In genomic region chr5:107268241-107268640, GRCh38 we compare ENCODE assay signal across 27 cellular contexts.
"Had no signal": no experiment of that assay in that cellular context is flagged by ENCODE, and none has a peak within 500 bp of the region (broad histone marks: within the 10 kb centered on the region; RNA-seq: fewer than 3 reads in every experiment).

No MANE protein-coding gene starts in this region.

- H3K9me3 ChIP-seq: adrenal gland, esophagus muscularis mucosa, heart left ventricle, right lobe of liver, testis had no signal

- H3K4me1 ChIP-seq: adrenal gland, esophagus muscularis mucosa, parathyroid adenoma, right lobe of liver had no signal

- H3K4me3 ChIP-seq: adrenal gland, esophagus muscularis mucosa, heart left ventricle, right lobe of liver, skin epidermis, testis had no signal

- H3K27ac ChIP-seq: adrenal gland, brain microvascular endothelial cell, esophagus muscularis mucosa, heart left ventricle, parathyroid adenoma, right lobe of liver, skin epidermis, testis, WERI-Rb-1 had no signal

- H3K36me3 ChIP-seq: adrenal gland, brain microvascular endothelial cell, esophagus muscularis mucosa, heart left ventricle, right lobe of liver, WERI-Rb-1 had no signal

- DNase-seq: activated CD4-positive, alpha-beta T cell treated with anti-CD3 and anti-CD28 coated beads for 48 hours; activated CD4-positive, alpha-beta T cell treated with anti-CD3 and anti-CD28 coated beads, Interleukin-2, amount 50 U/mL, for 48 hours; activated CD8-positive, alpha-beta memory T cell treated with anti-CD3 and anti-CD28 coated beads for 24 hours; activated effector memory CD4-positive, alpha-beta T cell treated with anti-CD3 and anti-CD28 coated beads, Interleukin-2, amount 50 U/mL, for 16 hours; activated naive CD4-positive, alpha-beta T cell treated with anti-CD3 and anti-CD28 coated beads for 36 hours; activated naive CD8-positive, alpha-beta T cell treated with anti-CD3 and anti-CD28 coated beads for 36 hours; adrenal gland; aorta; brain microvascular endothelial cell; caudate nucleus; endodermal cell; heart left ventricle; hypothalamus; immature natural killer cell; naive thymus-derived CD4-positive, alpha-beta T cell; nucleus accumbens; right lobe of liver; stimulated activated CD4-positive, alpha-beta T cell treated with anti-CD3 and anti-CD28 coated beads, Interleukin-12 subunit alpha, Interleukin-12 subunit beta, amount 100 ng/mL, for 4 hours; stimulated activated CD4-positive, alpha-beta T cell treated with anti-CD3 and anti-CD28 coated beads, Interleukin-4, amount 100 ng/mL, for 1 hour; stimulated activated naive CD8-positive, alpha-beta T cell treated with anti-CD3 and anti-CD28 coated beads, Interleukin-15, Interleukin-2, amounts not matched to agents 100 U/mL and 50 U/mL, for 24 hours; testis; trophoblast cell; WERI-Rb-1 had no signal

- H3K27me3 ChIP-seq: adrenal gland, brain microvascular endothelial cell, esophagus muscularis mucosa, heart left ventricle, right lobe of liver, testis had no signal

- ATAC-seq: activated CD4-positive, CD25-positive, alpha-beta regulatory T cell treated with anti-CD3 and anti-CD28 coated beads, Interleukin-2, amount 50 U/mL, for 24 hours; heart left ventricle; naive thymus-derived CD4-positive, alpha-beta T cell; right lobe of liver; stimulated activated naive CD8-positive, alpha-beta T cell treated with anti-CD3 and anti-CD28 coated beads, Interleukin-15, Interleukin-2, amounts not matched to agents 100 U/mL and 50 U/mL, for 24 hours had no signal
